ENCODE assay signal across 9 cellular contexts in the genomic region with DNA sequence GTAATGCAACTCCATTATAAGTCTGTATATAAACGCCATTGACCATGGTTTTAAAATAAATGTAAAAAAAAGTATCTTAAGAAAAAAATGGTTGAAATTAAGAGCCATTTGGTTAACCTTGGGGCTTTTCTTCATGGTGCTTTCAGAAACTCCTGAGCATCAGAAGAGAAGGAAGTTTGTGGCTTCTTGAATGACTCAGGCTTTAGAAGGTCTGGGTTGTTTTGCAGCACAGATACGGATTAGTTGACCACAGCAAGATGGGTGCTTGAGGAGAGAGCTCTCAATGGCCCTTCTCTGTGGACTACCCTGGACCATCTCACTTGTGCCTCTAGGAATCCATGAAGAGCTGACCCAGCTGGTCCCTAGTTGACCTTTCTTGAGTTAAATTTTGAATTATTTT.
A peak's percentile ranks its signal among the peaks of the same experiment; 100 is the strongest.
DNase-seq lines count a peak whose midpoint lies in the region; ATAC-seq and TF ChIP-seq lines count a peak whose summit lies in the region.
"Had no signal": no experiment of that assay in that cellular context is flagged by ENCODE, and none has a peak within 500 bp of the region (broad histone marks: within the 10 kb centered on the region; RNA-seq: fewer than 3 reads in every experiment).

No MANE protein-coding gene starts in this region.

- peaks cover 32% of the 10 kb centered on the region for H3K27me3 Mint-ChIP-seq in activated naive CD4-positive, alpha-beta T cell treated with anti-CD3 and anti-CD28 coated beads, Interleukin-2, amount 10 ng/mL, durations not matched to agents 7 days and 5 days
- peaks cover 0 to 21% of the 10 kb centered on the region in 2 donors for H3K27me3 Mint-ChIP-seq in stimulated activated naive B cell treated with anti-CD40 and anti-IgM and Interleukin-4, amounts not matched to agents 10 μg/mL and 1 μg/mL and 100 μg/mL, for 72 hours

- H3K27ac Mint-ChIP-seq in activated naive CD4-positive, alpha-beta T cell treated with anti-CD3 and anti-CD28 coated beads, Interleukin-2, amount 10 ng/mL, durations not matched to agents 7 days and 5 days, result peak overlapping the region; percentile 47
- no peak overlapping the region for H3K27ac Mint-ChIP-seq in stimulated activated naive B cell treated with anti-CD40 and anti-IgM and Interleukin-4, amounts not matched to agents 10 μg/mL and 1 μg/mL and 100 μg/mL, for 72 hours
- H3K27ac Mint-ChIP-seq: activated T-helper 2 cell treated with anti-CD3 and anti-CD28 coated beads, Interferon-gamma antibody, Interleukin-2, Interleukin-4, amounts not matched to agents 10 μg/mL and 5 μg/mL and 100 μg/mL, durations not matched to agents 14 hours and 24 hours and 36 hours had no signal

- no peak overlapping the region for H3K4me3 ChIP-seq in KMS-11 (IDR thresholded peaks at IDR 0.05; ENCODE audit: insufficient read depth, low read depth, low read length)

- H3K9ac ChIP-seq in KMS-11, result no peak overlapping the region

- no peaks in the 10 kb centered on the region for H3K36me3 ChIP-seq in KMS-11 (ENCODE audit: insufficient read depth)

- H2AFZ ChIP-seq in KMS-11 (ENCODE audit: low read depth), result 0 out of 2 replicates have a peak overlapping the region, but pooled peaks have one; percentile 9

- peak overlapping the region; percentile 22; the same call in 1 of the 2 replicates for H3K4me2 ChIP-seq in KMS-11

- H3K9me3 Mint-ChIP-seq in activated naive CD4-positive, alpha-beta T cell treated with anti-CD3 and anti-CD28 coated beads, Interleukin-2, amount 10 ng/mL, durations not matched to agents 7 days and 5 days, result no peaks in the 10 kb centered on the region
- H3K9me3 Mint-ChIP-seq in stimulated activated naive B cell treated with anti-CD40 and anti-IgM and Interleukin-4, amounts not matched to agents 10 μg/mL and 1 μg/mL and 100 μg/mL, for 72 hours, result no peaks in the 10 kb centered on the region
- H3K9me3 Mint-ChIP-seq: activated T-helper 2 cell treated with anti-CD3 and anti-CD28 coated beads, Interferon-gamma antibody, Interleukin-2, Interleukin-4, amounts not matched to agents 10 μg/mL and 5 μg/mL and 100 μg/mL, durations not matched to agents 14 hours and 24 hours and 36 hours had no signal

- peaks cover 31% of the 10 kb centered on the region for H3K4me1 Mint-ChIP-seq in activated naive CD4-positive, alpha-beta T cell treated with anti-CD3 and anti-CD28 coated beads, Interleukin-2, amount 10 ng/mL, durations not matched to agents 7 days and 5 days
- peaks cover 15 to 21% of the 10 kb centered on the region in 2 donors for H3K4me1 Mint-ChIP-seq in stimulated activated naive B cell treated with anti-CD40 and anti-IgM and Interleukin-4, amounts not matched to agents 10 μg/mL and 1 μg/mL and 100 μg/mL, for 72 hours

- H3K4me1 ChIP-seq in KMS-11 (ENCODE audit: low read depth, poor library complexity, severe bottlenecking), result peaks cover 16% of the 10 kb centered on the region

- peak overlapping the region; percentile 4; the same call in 1 of the 2 replicates for H3K27ac ChIP-seq in KMS-11

- no peaks in the 10 kb centered on the region for H3K79me2 ChIP-seq in KMS-11 (ENCODE audit: insufficient read depth, low read depth)

- TF ChIP-seq CTCF in KMS-11 (conservative IDR thresholded peaks at IDR 0.05; ENCODE audit: low read depth, low read length), result no peak

- H4K20me1 ChIP-seq in KMS-11 (ENCODE audit: insufficient read depth), result no peaks in the 10 kb centered on the region

- no peaks in the 10 kb centered on the region for H3K36me3 Mint-ChIP-seq in activated naive CD4-positive, alpha-beta T cell treated with anti-CD3 and anti-CD28 coated beads, Interleukin-2, amount 10 ng/mL, durations not matched to agents 7 days and 5 days
- H3K36me3 Mint-ChIP-seq in stimulated activated naive B cell treated with anti-CD40 and anti-IgM and Interleukin-4, amounts not matched to agents 10 μg/mL and 1 μg/mL and 100 μg/mL, for 72 hours, result no peaks in the 10 kb centered on the region

- CTCF ChIA-PET in activated naive CD4-positive, alpha-beta T cell treated with anti-CD3 and anti-CD28 coated beads, Interleukin-2, amount 10 ng/mL, durations not matched to agents 7 days and 5 days (lab: Charles Lee), result interaction anchor here (1.1 to 10.1 kb wide), 4 partner anchors 13 to 41 kb away, joined by 3 to 155 read pairs (median 3); no protein-coding TSS in a partner anchor

- peak; percentile 24 for DNase-seq in activated naive CD4-positive, alpha-beta T cell treated with anti-CD3 and anti-CD28 coated beads, Interleukin-2, amount 10 ng/mL, durations not matched to agents 7 days and 5 days
- DNase-seq in activated naive CD4-positive, alpha-beta T cell treated with Interleukin-2 at 50 U/mL for 16 hours, result no peak
- DNase-seq in stimulated activated naive B cell treated with anti-CD40 and anti-IgM and Interleukin-4, amounts not matched to agents 10 μg/mL and 1 μg/mL and 100 μg/mL, for 72 hours, result peak; percentile 20
- no peak for DNase-seq in SHP77 treated with DMSO at 0.1 percent for 48 hours (lab: John Stamatoyannopoulos, UW)
- DNase-seq in NCI-H2107 treated with DMSO at 0.1 percent for 48 hours (lab: John Stamatoyannopoulos, UW; ENCODE audit: unreplicated experiment), result no peak
- DNase-seq in iPS-NIHi7 (ENCODE audit: extremely low spot score), result no peak

- ATAC-seq in HG02763 (IDR thresholded peaks at IDR 0.05; ENCODE audit: unreplicated experiment), result peak; percentile 84
- ATAC-seq in stimulated activated naive B cell treated with anti-CD40 and anti-IgM and Interleukin-4, amounts not matched to agents 10 μg/mL and 1 μg/mL and 100 μg/mL, for 72 hours (replicated peaks), result peak; percentile 90 to 95

- no peaks in the 10 kb centered on the region for H3K27me3 ChIP-seq in KMS-11 (ENCODE audit: insufficient read depth, low read depth)

- H3K4me3 Mint-ChIP-seq in activated naive CD4-positive, alpha-beta T cell treated with anti-CD3 and anti-CD28 coated beads, Interleukin-2, amount 10 ng/mL, durations not matched to agents 7 days and 5 days, result no peak overlapping the region
- no peak overlapping the region for H3K4me3 Mint-ChIP-seq in stimulated activated naive B cell treated with anti-CD40 and anti-IgM and Interleukin-4, amounts not matched to agents 10 μg/mL and 1 μg/mL and 100 μg/mL, for 72 hours

Comparison
In these comparisons a context has a peak if more than half of its experiments do, and no peak if none do; other contexts are left out.
1. DNase-seq: peak in activated naive CD4-positive, alpha-beta T cell treated with anti-CD3 and anti-CD28 coated beads, Interleukin-2, amount 10 ng/mL, durations not matched to agents 7 days and 5 days (single experiment) and stimulated activated naive B cell treated with anti-CD40 and anti-IgM and Interleukin-4, amounts not matched to agents 10 μg/mL and 1 μg/mL and 100 μg/mL, for 72 hours (single experiment); none in activated naive CD4-positive, alpha-beta T cell treated with Interleukin-2 at 50 U/mL for 16 hours (single experiment), SHP77 treated with DMSO at 0.1 percent for 48 hours (single experiment), NCI-H2107 treated with DMSO at 0.1 percent for 48 hours (single experiment) and iPS-NIHi7 (single experiment).